Comparison of ENCODE assay signal across 8 cellular contexts in the genomic region with DNA sequence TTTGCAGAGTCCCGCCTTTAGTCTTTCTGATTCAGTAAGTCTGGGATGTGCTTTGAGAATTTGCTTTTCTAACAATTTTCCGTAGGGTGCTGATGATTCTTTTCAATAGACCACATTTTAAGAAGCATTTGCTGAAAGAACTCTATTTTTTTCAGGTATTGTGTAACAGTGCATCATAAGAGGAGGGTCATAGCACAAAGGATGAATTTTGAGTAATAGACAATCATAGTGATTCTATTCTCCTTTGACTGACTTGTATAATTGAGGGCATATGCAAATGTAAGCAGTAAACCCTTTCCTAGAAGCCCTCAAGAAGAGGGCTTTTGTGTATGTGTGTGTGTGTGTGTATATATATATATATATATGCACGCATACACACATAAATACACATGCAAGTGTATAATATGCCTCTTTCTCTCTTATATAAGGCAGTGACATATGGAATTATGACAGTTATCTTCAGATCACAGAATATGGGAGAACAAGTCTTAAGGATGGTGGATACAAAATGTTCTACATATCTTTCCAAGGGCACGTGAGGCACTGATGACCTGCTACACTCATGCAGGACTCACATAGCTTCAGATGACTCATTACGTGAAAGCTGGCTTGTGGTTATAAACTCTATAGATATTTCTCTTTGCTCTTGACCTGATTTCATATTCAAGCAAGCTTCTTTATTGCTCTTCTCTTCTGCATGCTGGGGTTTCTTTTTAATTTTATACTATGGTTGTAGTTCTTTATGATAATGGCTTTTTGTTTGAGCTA. TPM values are rescaled to one million over a fixed set of nuclear protein-coding genes. Genes with fewer than 3 reads are reported as not detected.
A peak's percentile ranks its signal among the peaks of the same experiment; 100 is the strongest.
DNase-seq lines count a peak whose midpoint lies in the region; ATAC-seq, FAIRE-seq and TF ChIP-seq lines count a peak whose summit lies in the region.

No MANE protein-coding gene starts in this region.

- H3K27me3 Mint-ChIP-seq in central memory CD8-positive, alpha-beta T cell, result no peaks in the 10 kb centered on the region

- DNase-seq in GM12892 (ENCODE audit: insufficient read length), result no peak
- DNase-seq in HS-5 (ENCODE audit: low read depth), result peak; percentile 84
- DNase-seq in central memory CD8-positive, alpha-beta T cell (ENCODE audit: low spot score in 2 of 2), result no peak
- DNase-seq in T1000 (lab: John Stamatoyannopoulos, UW), result no peak
- no peak for DNase-seq in activated effector memory CD4-positive, alpha-beta T cell treated with Interleukin-2 at 50 U/mL for 16 hours
- DNase-seq in iPS-NIHi11 (ENCODE audit: low spot score), result no peak
- DNase-seq in HuH-7 (ENCODE audit: low spot score), result no peak

- ATAC-seq in GM21619 (IDR thresholded peaks at IDR 0.05; ENCODE audit: unreplicated experiment), result peak; percentile 91
- ATAC-seq in central memory CD8-positive, alpha-beta T cell (replicated peaks; ENCODE audit: extremely low read depth, poor library complexity, severe bottlenecking), result no peak

- no peak for TF ChIP-seq POLR2A in GM12892 (IDR thresholded peaks at IDR 0.05; ENCODE audit: low read depth, low read length)

- peak overlapping the region; percentile 28 for H3K4me3 Mint-ChIP-seq in central memory CD8-positive, alpha-beta T cell

- no peaks in the 10 kb centered on the region for H3K9me3 Mint-ChIP-seq in central memory CD8-positive, alpha-beta T cell

- H3K27ac Mint-ChIP-seq in central memory CD8-positive, alpha-beta T cell (ENCODE audit: low read depth), result peak overlapping the region; percentile 35

- peaks cover 43% of the 10 kb centered on the region for H3K4me1 Mint-ChIP-seq in central memory CD8-positive, alpha-beta T cell

- FAIRE-seq in GM12892 (lab: Jason Lieb, UNC), result peak; percentile 69

- H3K36me3 Mint-ChIP-seq in central memory CD8-positive, alpha-beta T cell (ENCODE audit: insufficient read depth), result no peaks in the 10 kb centered on the region

RNA-seq across cellular contexts. Expression of gene PLSCR1, which starts 6.5 kb away (rescaled TPM):
- 31.8 TPM for polyA plus RNA-seq in GM12892 (2012; ENCODE audit: missing spikeins)

RNA-seq across cellular contexts. Expression of gene PLSCR5, which starts 54.2 kb away (rescaled TPM):
- not detected for polyA plus RNA-seq in GM12892 (2012; ENCODE audit: missing spikeins)
